19 cellular contexts compared by ENCODE assay signal in the genomic region with DNA sequence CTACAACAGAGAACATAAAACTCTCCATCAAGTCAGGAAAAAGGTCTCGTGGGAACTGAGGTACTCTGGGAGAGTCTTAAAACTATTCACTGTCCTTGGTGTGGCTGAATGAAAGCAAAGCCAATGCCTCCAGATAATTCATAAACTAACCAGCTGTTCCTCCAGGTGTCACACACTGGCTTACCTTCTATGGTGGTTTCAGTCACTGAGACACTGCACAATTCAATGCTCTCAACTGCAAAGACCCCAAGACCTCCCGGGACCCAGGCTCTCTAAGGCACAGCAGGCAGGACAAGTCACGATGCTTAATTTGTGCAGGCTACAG.
A peak's percentile ranks its signal among the peaks of the same experiment; 100 is the strongest.
DNase-seq lines count a peak whose midpoint lies in the region; ATAC-seq, FAIRE-seq and TF ChIP-seq lines count a peak whose summit lies in the region.
"Had no signal": no experiment of that assay in that cellular context is flagged by ENCODE, and none has a peak within 500 bp of the region (broad histone marks: within the 10 kb centered on the region; RNA-seq: fewer than 3 reads in every experiment).

No MANE protein-coding gene starts in this region.

- peaks cover 3% of the 10 kb centered on the region; the same call in 1 of the 2 replicates for H3K9me3 Mint-ChIP-seq in HFFc6

- POLR2A ChIA-PET in K562 (lab: Yijun Ruan, JAX), result interaction anchor here (1.0 to 1.2 kb wide), 2 partner anchors 19 to 170 kb away, joined by 3 read pairs; no protein-coding TSS in a partner anchor

- H4K8ac ChIP-seq in mesenchymal stem cell (ENCODE audit: low read length), result peak overlapping the region; percentile 67
- H4K8ac ChIP-seq in mesendoderm (ENCODE audit: low read depth, low read length), result no peak overlapping the region

- H3K36me3 Mint-ChIP-seq in HFFc6 (ENCODE audit: low read depth), result peaks cover 11% of the 10 kb centered on the region

- H3K14ac ChIP-seq in mesenchymal stem cell (ENCODE audit: low read length in 2 of 2), result no peak overlapping the region

- H3K4me1 ChIP-seq in K562 (replicated peaks in 1 of 2; ENCODE audit: control insufficient read depth in 2 of 2, insufficient read depth in 2 of 2, low read length in 2 of 2) (peaks cover 7 to 17% of the 10 kb centered on the region in 2 experiments), mesenchymal stem cell (ENCODE audit: control insufficient read depth, insufficient read depth, low read depth, low read length) (peaks cover 20% of the 10 kb centered on the region), smooth muscle cell (ENCODE audit: low read depth) (no peaks in the 10 kb centered on the region), small intestine (ENCODE audit: control insufficient read depth in 2 of 2, insufficient read depth in 1 of 2, low read depth in 1 of 2, low read length in 1 of 2) (no peaks in the 10 kb centered on the region), mesendoderm (ENCODE audit: control insufficient read depth, low read depth, low read length) (no peaks in the 10 kb centered on the region)

- 14% methylated on average over 3 of the region's 3 CpGs for WGBS in K562 (ENCODE audit: insufficient coverage, low coverage, missing lambda C conversion rate)
- WGBS in mesenchymal stem cell, result 51% methylated on average over 3 of the region's 3 CpGs
- WGBS in smooth muscle cell (ENCODE audit: low lambda C conversion rate), result 62% methylated on average over 3 of the region's 3 CpGs
- WGBS in small intestine, 3 donors, result 71 to 80% (median 79%) methylated on average over 3 of the region's 3 CpGs
- no CpG with 5 or more reads among the region's 3 CpGs for WGBS in mesendoderm (ENCODE audit: extremely low coverage, insufficient coverage, low lambda C conversion rate)

- H3K27ac ChIP-seq in K562 (ENCODE audit: extremely low read depth, low read depth, low read length) (no peak overlapping the region), mesenchymal stem cell (ENCODE audit: low read length, poor library complexity, severe bottlenecking) (peak overlapping the region; percentile 74), smooth muscle cell (ENCODE audit: low read depth) (peak overlapping the region; percentile 63), small intestine (ENCODE audit: low read depth in 1 of 2, low read length in 1 of 2) (peak overlapping the region in 1 of 2 donors; percentile 24), mesendoderm (ENCODE audit: low read depth, low read length) (no peak overlapping the region)
- H3K27ac ChIP-seq: HL-60, testis had no signal

- in situ Hi-C loops in K562 (cut with MboI), result no loop called here

- peaks cover 10% of the 10 kb centered on the region for H3K79me1 ChIP-seq in mesenchymal stem cell (replicated peaks; ENCODE audit: low read length, poor library complexity, severe bottlenecking)
- no peaks in the 10 kb centered on the region for H3K79me1 ChIP-seq in mesendoderm (ENCODE audit: low read length)

- DNase-seq in HFFc6 (no peak), K562 (ENCODE audit: extremely low read depth in 1 of 4, low spot score in 3 of 4) (no peak), mesenchymal stem cell (no peak), smooth muscle cell (lab: John Stamatoyannopoulos, UW; ENCODE audit: unreplicated experiment) (no peak), small intestine (no peak), H4 (ENCODE audit: low spot score) (no peak), HuH-7 (ENCODE audit: low spot score) (no peak), mesendoderm (no peak)
- DNase-seq: activated CD4-positive, CD25-positive, alpha-beta regulatory T cell treated with anti-CD3 and anti-CD28 coated beads, Interleukin-2, amount 50 U/mL, for 72 hours; cerebellar nuclear complex; NCI-H2029; NCI-H510A; SIG-M5; stimulated activated CD4-positive, alpha-beta T cell treated with anti-CD3 and anti-CD28 coated beads, Interleukin-2, amount 100 ng/mL, for 24 hours; T-helper 9 cell had no signal

- H3K27me3 Mint-ChIP-seq in HFFc6 (ENCODE audit: insufficient read depth), result no peaks in the 10 kb centered on the region

- H4K91ac ChIP-seq in mesenchymal stem cell (ENCODE audit: low read length), result no peak overlapping the region

- H3K23ac ChIP-seq in mesenchymal stem cell (ENCODE audit: low read length in 2 of 2), result no peak overlapping the region
- H3K23ac ChIP-seq in mesendoderm (ENCODE audit: low read length), result no peak overlapping the region

- peak overlapping the region; percentile 82 for H3K27ac Mint-ChIP-seq in HFFc6
- H3K27ac Mint-ChIP-seq: nephron progenitor cell had no signal

- peak overlapping the region; percentile 11 for H2AFZ ChIP-seq in K562 (ENCODE audit: low read depth, low read length)
- no peak overlapping the region for H2AFZ ChIP-seq in mesenchymal stem cell (ENCODE audit: low read depth, low read length)
- no peak overlapping the region for H2AFZ ChIP-seq in smooth muscle cell (ENCODE audit: low read depth)

- H2AK5ac ChIP-seq in mesenchymal stem cell (ENCODE audit: low read length, severe bottlenecking), result no peak overlapping the region
- no peak overlapping the region for H2AK5ac ChIP-seq in mesendoderm (ENCODE audit: low read length)

- no TSS peak for BruUV-seq in K562 (replicated peaks; lab: Mats Ljungman, UMichigan)

- H3K9me3 ChIP-seq in K562 (replicated peaks; ENCODE audit: control insufficient read depth, insufficient read depth, low read depth, low read length) (no peaks in the 10 kb centered on the region), mesenchymal stem cell (ENCODE audit: control insufficient read depth, low read length) (no peaks in the 10 kb centered on the region), smooth muscle cell (replicated peaks; ENCODE audit: low read depth) (no peaks in the 10 kb centered on the region), small intestine (ENCODE audit: control insufficient read depth, low read depth) (no peaks in the 10 kb centered on the region)
- H3K9me3 ChIP-seq: testis had no signal

- no peak overlapping the region for H3K56ac ChIP-seq in mesendoderm (ENCODE audit: low read length)

- TF ChIP-seq EP300 in K562 (IDR thresholded peaks at IDR 0.05; ENCODE audit: low read length), result no peak

- no peaks in the 10 kb centered on the region for H4K20me1 ChIP-seq in K562 (replicated peaks; ENCODE audit: control insufficient read depth, insufficient read depth, low read length)
- H4K20me1 ChIP-seq in smooth muscle cell (ENCODE audit: low read depth), result peaks cover 51% of the 10 kb centered on the region

- H3K4me3 ChIP-seq in K562 (no peak overlapping the region), mesenchymal stem cell (ENCODE audit: insufficient read depth in 1 of 2, low read depth in 1 of 2, low read length in 2 of 2) (peak overlapping the region in 1 of 2 experiments; percentile 29), smooth muscle cell (no peak overlapping the region), small intestine (ENCODE audit: low read depth in 1 of 2, low read length in 2 of 2) (no peak overlapping the region), mesendoderm (ENCODE audit: low read length) (no peak overlapping the region)
- H3K4me3 ChIP-seq: testis had no signal

- peak overlapping the region; percentile 60 to 66 for H2BK12ac ChIP-seq in mesenchymal stem cell (ENCODE audit: low read length in 2 of 2)

- H3K27me3 ChIP-seq in K562 (ENCODE audit: control insufficient read depth in 2 of 2, insufficient read depth in 2 of 2, low read length in 2 of 2) (no peaks in the 10 kb centered on the region; a peak in 1 of 5 replicates), mesenchymal stem cell (ENCODE audit: control insufficient read depth in 1 of 2, insufficient read depth in 1 of 2, low read length in 2 of 2) (no peaks in the 10 kb centered on the region), smooth muscle cell (ENCODE audit: low read depth) (no peaks in the 10 kb centered on the region), small intestine (ENCODE audit: control insufficient read depth in 2 of 2, insufficient read depth in 2 of 2, low read length in 2 of 2) (no peaks in the 10 kb centered on the region), mesendoderm (ENCODE audit: insufficient read depth, low read length, poor library complexity) (no peaks in the 10 kb centered on the region)
- H3K27me3 ChIP-seq: testis had no signal

- 0 out of 4 replicates have a peak, but pooled peaks of 1 of the 2 experiments have one; percentile 5 for TF ChIP-seq RAD21 in K562 (CRISPR knock-in tag; conservative IDR thresholded peaks at IDR 0.05 in 1 of 2, IDR thresholded peaks at IDR 0.05 in 1 of 2)

- TF ChIP-seq POLR2A in K562 (conservative IDR thresholded peaks at IDR 0.05), result no peak

- peaks cover 23% of the 10 kb centered on the region for H3F3A ChIP-seq in smooth muscle cell (ENCODE audit: low read depth)

- H2BK5ac ChIP-seq in mesenchymal stem cell (ENCODE audit: low read depth, low read length, poor library complexity, severe bottlenecking) (no peak overlapping the region), mesendoderm (ENCODE audit: low read length) (no peak overlapping the region)

- CTCF ChIA-PET in K562 (lab: Yijun Ruan, JAX; ENCODE audit: low intra/inter-chr PET ratio), result no interaction called here

- peaks cover 53% of the 10 kb centered on the region for H3K4me1 Mint-ChIP-seq in HFFc6 (ENCODE audit: low read depth)

- H2BK15ac ChIP-seq in mesenchymal stem cell (ENCODE audit: low read depth, poor library complexity, severe bottlenecking) (no peak overlapping the region), mesendoderm (replicated peaks; ENCODE audit: low read depth) (no peak overlapping the region)

- H3K4me2 ChIP-seq in K562 (ENCODE audit: insufficient read depth, low read length), result no peak overlapping the region
- H3K4me2 ChIP-seq in mesenchymal stem cell (ENCODE audit: low read length, poor library complexity, severe bottlenecking), result no peak overlapping the region
- H3K4me2 ChIP-seq in smooth muscle cell, result peak overlapping the region; percentile 58
- H3K4me2 ChIP-seq in mesendoderm (ENCODE audit: low read length), result no peak overlapping the region

- TF ChIP-seq CTCF in HFFc6 (IDR thresholded peaks at IDR 0.05), result peak; percentile 6
- TF ChIP-seq CTCF in K562 (IDR thresholded peaks at IDR 0.05 in 2 of 3, conservative IDR thresholded peaks at IDR 0.05 in 1 of 3; ENCODE audit: insufficient read depth in 2 of 3, low read depth in 1 of 3, low read length in 3 of 3), result no peak; a peak in 1 of 6 replicates
- TF ChIP-seq CTCF in smooth muscle cell (IDR thresholded peaks at IDR 0.05; ENCODE audit: borderline replicate concordance, insufficient read depth, poor library complexity, severe bottlenecking), result no peak

- H3K4me3 Mint-ChIP-seq in HFFc6, result peak overlapping the region; percentile 81
- H3K4me3 Mint-ChIP-seq: nephron progenitor cell had no signal

- intact Hi-C loops in K562 (cut with micrococcal nuclease), result no loop called here

- peak overlapping the region in 1 of 2 experiments; percentile 23; a peak in 1 of 4 replicates for H3K9ac ChIP-seq in K562 (ENCODE audit: insufficient read depth in 1 of 2, low read depth in 2 of 2, low read length in 2 of 2)
- peak overlapping the region; percentile 62 for H3K9ac ChIP-seq in mesenchymal stem cell (ENCODE audit: low read length)
- no peak overlapping the region for H3K9ac ChIP-seq in smooth muscle cell (ENCODE audit: low read depth)
- no peak overlapping the region for H3K9ac ChIP-seq in mesendoderm (ENCODE audit: low read length)

- H3K79me2 ChIP-seq in K562 (ENCODE audit: control insufficient read depth, insufficient read depth, low read length) (no peaks in the 10 kb centered on the region), smooth muscle cell (ENCODE audit: low read depth) (no peaks in the 10 kb centered on the region), mesendoderm (ENCODE audit: control insufficient read depth, insufficient read depth, low read length) (no peaks in the 10 kb centered on the region)

- FAIRE-seq in K562 (lab: Jason Lieb, UNC), result no peak
- FAIRE-seq in small intestine (lab: Jason Lieb, UNC), result no peak
- FAIRE-seq: GM12891 had no signal

- H3K4ac ChIP-seq in mesenchymal stem cell (ENCODE audit: low read depth in 1 of 2, low read length in 2 of 2) (peak overlapping the region in 1 of 2 experiments; percentile 83), mesendoderm (ENCODE audit: low read depth, low read length) (no peak overlapping the region)

- H3K18ac ChIP-seq in mesenchymal stem cell (ENCODE audit: low read depth in 1 of 2, low read length in 2 of 2) (peak overlapping the region; percentile 31 to 50), mesendoderm (ENCODE audit: low read length) (no peak overlapping the region)

- H2BK120ac ChIP-seq in mesenchymal stem cell (ENCODE audit: low read depth, low read length) (no peak overlapping the region), mesendoderm (ENCODE audit: low read depth, low read length) (no peak overlapping the region)

- peak; percentile 4; the same call in 2 of the 3 replicates for ATAC-seq in K562

- H3K36me3 ChIP-seq in K562 (ENCODE audit: control insufficient read depth, insufficient read depth, low read length) (no peaks in the 10 kb centered on the region), mesenchymal stem cell (ENCODE audit: control insufficient read depth in 1 of 2, insufficient read depth in 2 of 2, low read depth in 1 of 2, low read length in 2 of 2) (no peaks in the 10 kb centered on the region), smooth muscle cell (ENCODE audit: low read depth) (no peaks in the 10 kb centered on the region), small intestine (ENCODE audit: control insufficient read depth in 2 of 2, insufficient read depth in 2 of 2, low read length in 2 of 2) (no peaks in the 10 kb centered on the region), mesendoderm (ENCODE audit: control insufficient read depth, insufficient read depth, low read length) (no peaks in the 10 kb centered on the region)

- no peak overlapping the region for H4K5ac ChIP-seq in mesendoderm (ENCODE audit: low read length)

- no peaks in the 10 kb centered on the region for H3K9me1 ChIP-seq in K562 (ENCODE audit: control insufficient read depth, insufficient read depth, low read length)

Comparison
In these comparisons a context has a peak if more than half of its experiments do, and no peak if none do; other contexts are left out.
1. H3K27ac ChIP-seq: peak in mesenchymal stem cell (single experiment) and smooth muscle cell (single experiment); none in K562 (single experiment) and mesendoderm (single experiment).